In genomic region chr2:108223573-108223972, GRCh38 we compare ENCODE assay signal across 9 cellular contexts.
"Had no signal": no experiment of that assay in that cellular context is flagged by ENCODE, and none has a peak within 500 bp of the region (broad histone marks: within the 10 kb centered on the region; RNA-seq: fewer than 3 reads in every experiment).

No MANE protein-coding gene starts in this region.

- H3K27ac ChIP-seq: GM23248, HL-60, KMS-11 had no signal

- H3K9me3 ChIP-seq: HAP-1 had no signal

- H3K4me1 ChIP-seq: HAP-1 had no signal

- DNase-seq: GM23248, GOT3, H7, HFFc6, Karpas-422, KBM-7 had no signal

- H3K4me3 ChIP-seq: GM23248, HAP-1 had no signal

- H3K36me3 ChIP-seq: HAP-1 had no signal
